In the genomic region with DNA sequence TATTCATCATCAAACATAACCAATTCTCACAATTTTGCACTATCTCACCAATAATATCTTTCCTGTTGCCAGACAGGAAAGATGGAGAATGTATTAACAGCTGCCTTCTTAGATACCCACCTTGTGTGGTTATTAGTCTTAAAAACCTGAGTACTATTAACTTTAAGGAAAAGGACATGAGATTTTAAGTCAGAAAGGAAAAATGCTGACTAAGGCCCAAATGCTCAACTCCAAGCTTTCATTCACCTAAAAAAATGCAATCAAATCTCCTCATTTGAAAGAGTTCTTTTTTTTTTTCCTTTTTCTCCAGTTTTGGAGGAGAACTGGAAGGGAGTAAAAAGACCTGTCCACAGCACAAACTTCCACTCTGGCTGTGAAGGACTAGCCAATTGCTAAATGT, we compare ENCODE assay signal across 29 cellular contexts.
"Had no signal": no experiment of that assay in that cellular context is flagged by ENCODE, and none has a peak within 500 bp of the region (broad histone marks: within the 10 kb centered on the region; RNA-seq: fewer than 3 reads in every experiment).

No MANE protein-coding gene starts in this region.

- H3K9ac ChIP-seq: SK-N-SH had no signal

- H3K4me3 Mint-ChIP-seq: activated CD8-positive, alpha-beta memory T cell treated with anti-CD3 and anti-CD28 coated beads, Interleukin-2, amount 10 ng/mL, durations not matched to agents 7 days and 5 days; activated naive CD4-positive, alpha-beta T cell treated with anti-CD3 and anti-CD28 coated beads for 36 hours; activated naive CD8-positive, alpha-beta T cell treated with anti-CD3 and anti-CD28 coated beads, Interleukin-2, amount 10 ng/mL, durations not matched to agents 7 days and 5 days; activated T-cell treated with anti-CD3 and anti-CD28 coated beads, Interleukin-2, amount 50 U/mL, for 4 hours; activated T-helper 17 cell treated with anti-CD3 and anti-CD28 coated beads, Interleukin-2, amount 50 U/mL, for 72 hours had no signal

- H3K4me1 Mint-ChIP-seq: activated naive CD8-positive, alpha-beta T cell treated with anti-CD3 and anti-CD28 coated beads, Interleukin-2, amount 10 ng/mL, durations not matched to agents 7 days and 5 days had no signal

- H3K9me3 Mint-ChIP-seq: activated naive CD4-positive, alpha-beta T cell treated with anti-CD3 and anti-CD28 coated beads for 36 hours; activated naive CD8-positive, alpha-beta T cell treated with anti-CD3 and anti-CD28 coated beads, Interleukin-2, amount 10 ng/mL, durations not matched to agents 7 days and 5 days; activated T-cell treated with anti-CD3 and anti-CD28 coated beads, Interleukin-2, amount 50 U/mL, for 4 hours; activated T-helper 17 cell treated with anti-CD3 and anti-CD28 coated beads, Interleukin-2, amount 50 U/mL, for 72 hours had no signal

- H3K36me3 ChIP-seq: adrenal gland, breast epithelium had no signal

- H3K4me2 ChIP-seq: SK-N-SH had no signal

- H3K27me3 Mint-ChIP-seq: activated CD8-positive, alpha-beta memory T cell treated with anti-CD3 and anti-CD28 coated beads, Interleukin-2, amount 10 ng/mL, durations not matched to agents 7 days and 5 days; activated naive CD8-positive, alpha-beta T cell treated with anti-CD3 and anti-CD28 coated beads, Interleukin-2, amount 10 ng/mL, durations not matched to agents 7 days and 5 days; activated T-helper 17 cell treated with anti-CD3 and anti-CD28 coated beads, Interleukin-2, amount 50 U/mL, for 72 hours had no signal

- H3K4me3 ChIP-seq: adrenal gland, breast epithelium had no signal

- H3K27ac ChIP-seq: adrenal gland, breast epithelium had no signal

- DNase-seq: activated CD4-positive, alpha-beta T cell treated with anti-CD3 and anti-CD28 coated beads for 48 hours; activated CD4-positive, alpha-beta T cell treated with anti-CD3 and anti-CD28 coated beads, Interleukin-2, amount 50 U/mL, for 4 hours; activated CD4-positive, CD25-positive, alpha-beta regulatory T cell treated with anti-CD3 and anti-CD28 coated beads, Interleukin-2, amount 50 U/mL, for 72 hours; activated gamma-delta T cell; activated naive CD4-positive, alpha-beta T cell treated with anti-CD3 and anti-CD28 coated beads for 36 hours; activated naive CD8-positive, alpha-beta T cell treated with anti-CD3 and anti-CD28 coated beads, Interleukin-2, amount 10 ng/mL, durations not matched to agents 7 days and 5 days; activated T-cell treated with anti-CD3 and anti-CD28 coated beads, Interleukin-2, amount 50 U/mL, for 4 hours; adrenal gland; anterior cingulate cortex; caudate nucleus; KG1; MM.1S; NCI-H1105; NCI-H1436; NCI-H1694 treated with DMSO at 0.1 percent for 48 hours; NCI-H2029 treated with DMSO at 0.1 percent for 48 hours; NCI-H345; NCI-H510A treated with DMSO at 0.1 percent for 48 hours; NCI-H69; NK-92 treated with Interleukin-12 subunit alpha and Interleukin-12 subunit beta, amount 100 ng/mL, for 24 hours; OCI-M1; RPMI8226; SK-N-SH; SW 1271 had no signal

- H3K27ac Mint-ChIP-seq: activated CD8-positive, alpha-beta memory T cell treated with anti-CD3 and anti-CD28 coated beads, Interleukin-2, amount 10 ng/mL, durations not matched to agents 7 days and 5 days; activated naive CD4-positive, alpha-beta T cell treated with anti-CD3 and anti-CD28 coated beads for 36 hours; activated naive CD8-positive, alpha-beta T cell treated with anti-CD3 and anti-CD28 coated beads, Interleukin-2, amount 10 ng/mL, durations not matched to agents 7 days and 5 days; activated T-helper 17 cell treated with anti-CD3 and anti-CD28 coated beads, Interleukin-2, amount 50 U/mL, for 72 hours had no signal

- H3K4me1 ChIP-seq: adrenal gland, breast epithelium had no signal

- H3K27me3 ChIP-seq: adrenal gland, breast epithelium had no signal

- H3K9me3 ChIP-seq: adrenal gland, breast epithelium, SK-N-SH had no signal

- ATAC-seq: activated CD8-positive, alpha-beta memory T cell treated with anti-CD3 and anti-CD28 coated beads, Interleukin-2, amount 10 ng/mL, durations not matched to agents 7 days and 5 days; activated T-cell treated with anti-CD3 and anti-CD28 coated beads, Interleukin-2, amount 50 U/mL, for 4 hours; activated T-helper 17 cell treated with anti-CD3 and anti-CD28 coated beads, Interleukin-2, amount 50 U/mL, for 72 hours; Panc1; Right ventricle myocardium inferior had no signal
